In the genomic region with DNA sequence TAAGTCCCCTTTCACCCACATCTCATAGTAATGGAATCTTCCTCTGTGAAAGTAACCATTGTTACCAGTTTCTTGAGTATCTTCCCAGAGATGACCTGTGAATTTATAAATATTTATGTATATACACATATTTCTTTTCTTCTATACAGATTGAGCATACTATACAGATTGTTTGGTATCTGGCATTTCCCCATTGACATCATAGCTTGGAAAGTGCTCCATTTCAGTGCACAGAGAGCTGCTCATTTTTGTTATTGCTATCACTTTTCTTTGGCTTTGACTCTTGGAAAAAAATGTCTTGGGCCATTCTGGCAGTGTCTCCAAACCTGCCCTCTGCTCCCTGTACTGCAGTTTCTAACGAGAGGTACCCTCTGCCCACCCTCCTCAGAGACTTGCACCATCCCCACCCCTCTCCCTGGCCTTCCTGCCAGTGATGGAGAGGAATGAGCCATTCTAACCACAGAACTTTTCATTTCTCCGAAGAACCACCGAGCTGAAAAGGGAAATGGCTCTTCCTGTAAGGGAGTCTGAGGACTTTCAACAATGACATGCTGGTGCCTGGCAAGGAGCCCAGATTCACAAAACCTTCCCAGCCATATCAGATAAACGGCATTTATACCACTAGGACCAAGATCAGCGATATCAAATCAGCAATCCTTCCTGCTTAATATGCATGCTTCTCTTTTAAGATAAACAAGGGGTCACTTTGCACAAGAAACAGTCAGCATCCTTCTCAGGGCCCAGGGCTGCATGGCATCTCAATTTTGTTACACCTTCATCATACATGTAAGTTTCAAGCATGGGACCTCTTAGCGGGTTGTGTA, we compare ENCODE assay signal across 8 cellular contexts. TPM values are rescaled to one million over a fixed set of nuclear protein-coding genes. Genes with fewer than 3 reads are reported as not detected.
DNase-seq lines count a peak whose midpoint lies in the region; ATAC-seq and TF ChIP-seq lines count a peak whose summit lies in the region.

No MANE protein-coding gene starts in this region.

- H3K4me3 Mint-ChIP-seq in nephron progenitor cell: no peak overlapping the region

- TF ChIP-seq POLR2A in thyroid gland (IDR thresholded peaks at IDR 0.05): no peak

- no peak overlapping the region for H3K27ac Mint-ChIP-seq in nephron progenitor cell

- H3K27me3 ChIP-seq in right cardiac atrium (ENCODE audit: control insufficient read depth, insufficient read depth) (no peaks in the 10 kb centered on the region), thyroid gland (no peaks in the 10 kb centered on the region)

- no peaks in the 10 kb centered on the region for H3K36me3 ChIP-seq in thyroid gland

- no peaks in the 10 kb centered on the region for H3K9me3 ChIP-seq in right cardiac atrium (ENCODE audit: control insufficient read depth, low read length)
- H3K9me3 ChIP-seq in thyroid gland: no peaks in the 10 kb centered on the region

- 22% methylated on average over 6 of the region's 6 CpGs for WGBS in right cardiac atrium
- WGBS in thyroid gland, 2 donors: 23 to 25% methylated on average over 6 of the region's 6 CpGs

- peak; percentile 80 for DNase-seq in A172 (ENCODE audit: low spot score)
- peak; percentile 13 for DNase-seq in NCI-H1105 (lab: John Stamatoyannopoulos, UW)
- peak; percentile 37 for DNase-seq in activated T-cell treated with anti-CD3 and anti-CD28 coated beads, Interleukin-2, amount 50 U/mL, for 1 hour
- DNase-seq in right cardiac atrium: peak; percentile 56 to 72 (median 59)
- peak; percentile 26 to 40 for DNase-seq in thyroid gland
- no peak for DNase-seq in ecto neural progenitor cell (ENCODE audit: low spot score)
- no peak for DNase-seq in nephron progenitor cell

- H3K4me3 ChIP-seq in right cardiac atrium (ENCODE audit: low read length) (no peak overlapping the region), thyroid gland (replicated peaks in 1 of 3) (no peak overlapping the region)

- peak; percentile 83 for ATAC-seq in GM18868 (IDR thresholded peaks at IDR 0.05; ENCODE audit: unreplicated experiment)
- ATAC-seq in right cardiac atrium: peak; percentile 70 to 80

- no peak for TF ChIP-seq CTCF in thyroid gland (IDR thresholded peaks at IDR 0.05)
- TF ChIP-seq CTCF in nephron progenitor cell (IDR thresholded peaks at IDR 0.05): no peak

- no peaks in the 10 kb centered on the region for H3K36me3 Mint-ChIP-seq in nephron progenitor cell (ENCODE audit: low read depth)

- H3K27me3 Mint-ChIP-seq in nephron progenitor cell (ENCODE audit: low read depth, poor library complexity): peaks cover 4% of the 10 kb centered on the region

- H3K9me3 Mint-ChIP-seq in nephron progenitor cell: peaks cover 4% of the 10 kb centered on the region

- H3K27ac ChIP-seq in right cardiac atrium (ENCODE audit: low read length): peak overlapping the region; percentile 33
- peak overlapping the region in 1 of 3 donors; percentile 20 for H3K27ac ChIP-seq in thyroid gland

- H3K4me1 ChIP-seq in right cardiac atrium (ENCODE audit: control insufficient read depth, insufficient read depth, low read length): no peaks in the 10 kb centered on the region
- peaks cover 4% of the 10 kb centered on the region in 2 donors for H3K4me1 ChIP-seq in thyroid gland

- no peaks in the 10 kb centered on the region for H3K4me1 Mint-ChIP-seq in nephron progenitor cell

- intact Hi-C loops in right cardiac atrium (cut with DNase I) (loop anchor here in 1 of 4 donors (5.0 kb wide), 1 partner anchor 279 kb away; no protein-coding TSS in a partner anchor), thyroid gland (cut with DNase I) (no loop called here)

RNA-seq across cellular contexts. Expression of a gene that starts 19.7 kb away (rescaled TPM):
- 39.9 and 40.7 TPM in 2 replicates for total RNA-seq in A172 (2014; rRNA removed; shearing (Covaris generic))
- total RNA-seq in right cardiac atrium (100 to 1,000 TPM; 119 to 176 (median 153) TPM), thyroid gland (10 to 100 TPM; 50.1 to 71.0 (median 58.4) TPM)
- polyA plus RNA-seq in right cardiac atrium: 30.7 TPM

Comparison
In these comparisons a context has a peak if more than half of its experiments do, and no peak if none do; other contexts are left out.
1. DNase-seq: peak in A172 (single experiment), NCI-H1105 (single experiment), activated T-cell treated with anti-CD3 and anti-CD28 coated beads, Interleukin-2, amount 50 U/mL, for 1 hour (single experiment), right cardiac atrium (3 of 3) and thyroid gland (2 of 2); none in ecto neural progenitor cell (single experiment) and nephron progenitor cell (single experiment).